In the genomic region with DNA sequence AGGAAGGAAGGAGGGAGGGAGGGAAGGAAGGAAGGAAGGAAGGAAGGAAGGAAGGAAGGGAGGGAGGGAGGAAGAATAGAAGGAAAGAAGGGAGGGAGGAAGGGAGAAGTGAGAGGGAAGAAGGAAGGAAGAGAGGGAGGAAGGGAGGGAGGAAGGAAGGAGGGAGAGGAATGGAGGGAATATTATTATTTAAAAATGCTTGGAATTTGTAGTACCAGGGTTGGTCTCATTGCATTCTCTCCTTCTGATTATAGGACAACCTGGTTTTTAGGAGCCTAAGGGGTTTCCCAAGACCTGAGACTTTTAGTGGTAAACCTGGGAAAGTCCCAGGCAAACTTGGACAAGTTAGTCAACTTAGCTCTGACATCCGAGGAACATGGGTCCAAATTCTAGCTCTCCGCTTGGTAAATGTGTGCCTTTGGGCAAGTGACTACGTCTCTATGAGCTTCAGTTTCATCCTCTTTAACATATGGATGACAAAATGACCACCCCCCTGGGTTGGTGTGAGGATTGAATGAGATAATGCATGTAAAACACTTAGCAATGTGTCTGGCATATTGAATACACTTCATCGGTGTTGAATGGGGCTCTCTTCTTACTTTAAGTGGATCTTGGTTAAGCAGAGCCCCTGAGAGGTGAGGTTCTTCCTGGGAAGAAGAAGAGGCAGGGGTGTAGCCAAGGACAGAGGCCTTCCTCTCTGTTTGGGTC, we compare ENCODE assay signal across 2 cellular contexts.
TF ChIP-seq lines count a peak whose summit lies in the region.

No MANE protein-coding gene starts in this region.

TF ChIP-seq in SK-N-SH, 30 proteins besides CTCF, POLR2A, EP300 and RAD21 (continued from another document):
- TF ChIP-seq RXRA (IDR thresholded peaks at IDR 0.05; ENCODE audit: borderline replicate concordance, low read depth) (no peak), EZH2phosphoT487 (IDR thresholded peaks at IDR 0.05; ENCODE audit: borderline replicate concordance, low read depth) (no peak), SIN3A (IDR thresholded peaks at IDR 0.05; ENCODE audit: borderline replicate concordance, low read depth, low read length) (no peak), NRF1 (IDR thresholded peaks at IDR 0.05; ENCODE audit: low read depth, low read length) (no peak), SMC3 (IDR thresholded peaks at IDR 0.05; ENCODE audit: low read depth, low read length) (no peak), TCF12 (IDR thresholded peaks at IDR 0.05) (no peak), JUND (IDR thresholded peaks at IDR 0.05) (no peak), TAF1 (IDR thresholded peaks at IDR 0.05; ENCODE audit: borderline replicate concordance, low read depth, low read length) (no peak), RFX5 (IDR thresholded peaks at IDR 0.05; ENCODE audit: low read length) (no peak), YY1 (IDR thresholded peaks at IDR 0.05; ENCODE audit: low read depth) (no peak)
- TF ChIP-seq, protein P1, sequence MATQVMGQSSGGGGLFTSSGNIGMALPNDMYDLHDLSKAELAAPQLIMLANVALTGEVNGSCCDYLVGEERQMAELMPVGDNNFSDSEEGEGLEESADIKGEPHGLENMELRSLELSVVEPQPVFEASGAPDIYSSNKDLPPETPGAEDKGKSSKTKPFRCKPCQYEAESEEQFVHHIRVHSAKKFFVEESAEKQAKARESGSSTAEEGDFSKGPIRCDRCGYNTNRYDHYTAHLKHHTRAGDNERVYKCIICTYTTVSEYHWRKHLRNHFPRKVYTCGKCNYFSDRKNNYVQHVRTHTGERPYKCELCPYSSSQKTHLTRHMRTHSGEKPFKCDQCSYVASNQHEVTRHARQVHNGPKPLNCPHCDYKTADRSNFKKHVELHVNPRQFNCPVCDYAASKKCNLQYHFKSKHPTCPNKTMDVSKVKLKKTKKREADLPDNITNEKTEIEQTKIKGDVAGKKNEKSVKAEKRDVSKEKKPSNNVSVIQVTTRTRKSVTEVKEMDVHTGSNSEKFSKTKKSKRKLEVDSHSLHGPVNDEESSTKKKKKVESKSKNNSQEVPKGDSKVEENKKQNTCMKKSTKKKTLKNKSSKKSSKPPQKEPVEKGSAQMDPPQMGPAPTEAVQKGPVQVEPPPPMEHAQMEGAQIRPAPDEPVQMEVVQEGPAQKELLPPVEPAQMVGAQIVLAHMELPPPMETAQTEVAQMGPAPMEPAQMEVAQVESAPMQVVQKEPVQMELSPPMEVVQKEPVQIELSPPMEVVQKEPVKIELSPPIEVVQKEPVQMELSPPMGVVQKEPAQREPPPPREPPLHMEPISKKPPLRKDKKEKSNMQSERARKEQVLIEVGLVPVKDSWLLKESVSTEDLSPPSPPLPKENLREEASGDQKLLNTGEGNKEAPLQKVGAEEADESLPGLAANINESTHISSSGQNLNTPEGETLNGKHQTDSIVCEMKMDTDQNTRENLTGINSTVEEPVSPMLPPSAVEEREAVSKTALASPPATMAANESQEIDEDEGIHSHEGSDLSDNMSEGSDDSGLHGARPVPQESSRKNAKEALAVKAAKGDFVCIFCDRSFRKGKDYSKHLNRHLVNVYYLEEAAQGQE (IDR thresholded peaks at IDR 0.05; ENCODE audit: low read depth, low read length) = no peak
- TF ChIP-seq, protein P2, sequence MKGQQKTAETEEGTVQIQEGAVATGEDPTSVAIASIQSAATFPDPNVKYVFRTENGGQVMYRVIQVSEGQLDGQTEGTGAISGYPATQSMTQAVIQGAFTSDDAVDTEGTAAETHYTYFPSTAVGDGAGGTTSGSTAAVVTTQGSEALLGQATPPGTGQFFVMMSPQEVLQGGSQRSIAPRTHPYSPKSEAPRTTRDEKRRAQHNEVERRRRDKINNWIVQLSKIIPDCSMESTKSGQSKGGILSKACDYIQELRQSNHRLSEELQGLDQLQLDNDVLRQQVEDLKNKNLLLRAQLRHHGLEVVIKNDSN (IDR thresholded peaks at IDR 0.05; ENCODE audit: borderline replicate concordance, low read depth) = no peak
TF ChIP-seq in SK-N-SH: peak in this region for 0.

TF ChIP-seq in SK-N-SH treated with all-trans-retinoic acid at 6 μM for 48 hours, 23 proteins besides CTCF, POLR2A, EP300 and RAD21 (continued from another document):
- TF ChIP-seq, protein P3, sequence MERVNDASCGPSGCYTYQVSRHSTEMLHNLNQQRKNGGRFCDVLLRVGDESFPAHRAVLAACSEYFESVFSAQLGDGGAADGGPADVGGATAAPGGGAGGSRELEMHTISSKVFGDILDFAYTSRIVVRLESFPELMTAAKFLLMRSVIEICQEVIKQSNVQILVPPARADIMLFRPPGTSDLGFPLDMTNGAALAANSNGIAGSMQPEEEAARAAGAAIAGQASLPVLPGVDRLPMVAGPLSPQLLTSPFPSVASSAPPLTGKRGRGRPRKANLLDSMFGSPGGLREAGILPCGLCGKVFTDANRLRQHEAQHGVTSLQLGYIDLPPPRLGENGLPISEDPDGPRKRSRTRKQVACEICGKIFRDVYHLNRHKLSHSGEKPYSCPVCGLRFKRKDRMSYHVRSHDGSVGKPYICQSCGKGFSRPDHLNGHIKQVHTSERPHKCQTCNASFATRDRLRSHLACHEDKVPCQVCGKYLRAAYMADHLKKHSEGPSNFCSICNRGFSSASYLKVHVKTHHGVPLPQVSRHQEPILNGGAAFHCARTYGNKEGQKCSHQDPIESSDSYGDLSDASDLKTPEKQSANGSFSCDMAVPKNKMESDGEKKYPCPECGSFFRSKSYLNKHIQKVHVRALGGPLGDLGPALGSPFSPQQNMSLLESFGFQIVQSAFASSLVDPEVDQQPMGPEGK (CRISPR knock-in tag; IDR thresholded peaks at IDR 0.05; ENCODE audit: borderline replicate concordance) = no peak
- TF ChIP-seq ESRRG (CRISPR knock-in tag; IDR thresholded peaks at IDR 0.05) = no peak
- no peak for TF ChIP-seq BACH2 (CRISPR knock-in tag; IDR thresholded peaks at IDR 0.05; ENCODE audit: borderline replicate concordance)
- TF ChIP-seq, protein P4, sequence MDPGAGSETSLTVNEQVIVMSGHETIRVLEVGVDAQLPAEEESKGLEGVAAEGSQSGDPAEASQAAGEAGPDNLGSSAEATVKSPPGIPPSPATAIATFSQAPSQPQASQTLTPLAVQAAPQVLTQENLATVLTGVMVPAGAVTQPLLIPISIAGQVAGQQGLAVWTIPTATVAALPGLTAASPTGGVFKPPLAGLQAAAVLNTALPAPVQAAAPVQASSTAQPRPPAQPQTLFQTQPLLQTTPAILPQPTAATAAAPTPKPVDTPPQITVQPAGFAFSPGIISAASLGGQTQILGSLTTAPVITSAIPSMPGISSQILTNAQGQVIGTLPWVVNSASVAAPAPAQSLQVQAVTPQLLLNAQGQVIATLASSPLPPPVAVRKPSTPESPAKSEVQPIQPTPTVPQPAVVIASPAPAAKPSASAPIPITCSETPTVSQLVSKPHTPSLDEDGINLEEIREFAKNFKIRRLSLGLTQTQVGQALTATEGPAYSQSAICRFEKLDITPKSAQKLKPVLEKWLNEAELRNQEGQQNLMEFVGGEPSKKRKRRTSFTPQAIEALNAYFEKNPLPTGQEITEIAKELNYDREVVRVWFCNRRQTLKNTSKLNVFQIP (CRISPR knock-in tag; IDR thresholded peaks at IDR 0.05; ENCODE audit: borderline replicate concordance, low read depth) = no peak
- TF ChIP-seq, protein P5, sequence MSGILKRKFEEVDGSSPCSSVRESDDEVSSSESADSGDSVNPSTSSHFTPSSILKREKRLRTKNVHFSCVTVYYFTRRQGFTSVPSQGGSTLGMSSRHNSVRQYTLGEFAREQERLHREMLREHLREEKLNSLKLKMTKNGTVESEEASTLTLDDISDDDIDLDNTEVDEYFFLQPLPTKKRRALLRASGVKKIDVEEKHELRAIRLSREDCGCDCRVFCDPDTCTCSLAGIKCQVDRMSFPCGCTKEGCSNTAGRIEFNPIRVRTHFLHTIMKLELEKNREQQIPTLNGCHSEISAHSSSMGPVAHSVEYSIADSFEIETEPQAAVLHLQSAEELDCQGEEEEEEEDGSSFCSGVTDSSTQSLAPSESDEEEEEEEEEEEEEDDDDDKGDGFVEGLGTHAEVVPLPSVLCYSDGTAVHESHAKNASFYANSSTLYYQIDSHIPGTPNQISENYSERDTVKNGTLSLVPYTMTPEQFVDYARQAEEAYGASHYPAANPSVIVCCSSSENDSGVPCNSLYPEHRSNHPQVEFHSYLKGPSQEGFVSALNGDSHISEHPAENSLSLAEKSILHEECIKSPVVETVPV (CRISPR knock-in tag; IDR thresholded peaks at IDR 0.05) = no peak
- TF ChIP-seq ZNF8 (CRISPR knock-in tag; IDR thresholded peaks at IDR 0.05) = no peak
- TF ChIP-seq, protein P6, sequence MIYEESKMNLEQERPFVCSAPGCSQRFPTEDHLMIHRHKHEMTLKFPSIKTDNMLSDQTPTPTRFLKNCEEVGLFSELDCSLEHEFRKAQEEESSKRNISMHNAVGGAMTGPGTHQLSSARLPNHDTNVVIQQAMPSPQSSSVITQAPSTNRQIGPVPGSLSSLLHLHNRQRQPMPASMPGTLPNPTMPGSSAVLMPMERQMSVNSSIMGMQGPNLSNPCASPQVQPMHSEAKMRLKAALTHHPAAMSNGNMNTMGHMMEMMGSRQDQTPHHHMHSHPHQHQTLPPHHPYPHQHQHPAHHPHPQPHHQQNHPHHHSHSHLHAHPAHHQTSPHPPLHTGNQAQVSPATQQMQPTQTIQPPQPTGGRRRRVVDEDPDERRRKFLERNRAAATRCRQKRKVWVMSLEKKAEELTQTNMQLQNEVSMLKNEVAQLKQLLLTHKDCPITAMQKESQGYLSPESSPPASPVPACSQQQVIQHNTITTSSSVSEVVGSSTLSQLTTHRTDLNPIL (CRISPR knock-in tag; IDR thresholded peaks at IDR 0.05; ENCODE audit: low read depth) = no peak
- no peak for TF ChIP-seq TCF4 (CRISPR knock-in tag; IDR thresholded peaks at IDR 0.05; ENCODE audit: borderline replicate concordance)
- no peak for TF ChIP-seq OSR1 (CRISPR knock-in tag; IDR thresholded peaks at IDR 0.05)
- no peak for TF ChIP-seq ISL1 (CRISPR knock-in tag; IDR thresholded peaks at IDR 0.05)
- no peak for TF ChIP-seq ZNF565 (CRISPR knock-in tag; conservative IDR thresholded peaks at IDR 0.05; ENCODE audit: low read depth)
